16 cellular contexts compared by ENCODE assay signal in genomic region chr15:98769867-98770266, GRCh38.
"Had no signal": no experiment of that assay in that cellular context is flagged by ENCODE, and none has a peak within 500 bp of the region (broad histone marks: within the 10 kb centered on the region; RNA-seq: fewer than 3 reads in every experiment).

No MANE protein-coding gene starts in this region.

- FAIRE-seq: keratinocyte had no signal

- H3K27ac ChIP-seq: epithelial cell of prostate, foreskin keratinocyte, left lung, parathyroid adenoma, suprapubic skin, transverse colon had no signal

- H3K9me3 ChIP-seq: left lung, suprapubic skin, transverse colon had no signal

- DNase-seq: activated CD4-positive, alpha-beta T cell treated with anti-CD3 and anti-CD28 coated beads for 36 hours; activated CD4-positive, alpha-beta T cell treated with anti-CD3 and anti-CD28 coated beads, Interleukin-2, amount 50 U/mL, for 48 hours; activated gamma-delta T cell; caudate nucleus; foreskin keratinocyte; left lung; naive thymus-derived CD4-positive, alpha-beta T cell; stimulated activated CD4-positive, alpha-beta T cell treated with anti-CD3 and anti-CD28 coated beads, Interleukin-12 subunit alpha, Interleukin-12 subunit beta, amount 100 ng/mL, for 4 hours; stimulated activated CD4-positive, alpha-beta T cell treated with anti-CD3 and anti-CD28 coated beads, Interleukin-1b, Interleukin-23, amount 100 ng/mL, for 48 hours; T1000; transverse colon had no signal

- ATAC-seq: activated CD4-positive, alpha-beta T cell treated with anti-CD3 and anti-CD28 coated beads for 36 hours; foreskin keratinocyte; left lung; naive thymus-derived CD4-positive, alpha-beta T cell; SK-N-SH treated with all-trans-retinoic acid at 6 μM for 48 hours had no signal

- H2AFZ ChIP-seq: parathyroid adenoma had no signal

- H3K4me1 ChIP-seq: parathyroid adenoma had no signal

- H3K27me3 ChIP-seq: foreskin keratinocyte, left lung, suprapubic skin, transverse colon had no signal

- H3K9ac ChIP-seq: parathyroid adenoma had no signal

- H3K4me3 ChIP-seq: left lung, suprapubic skin, transverse colon had no signal

- H3K36me3 ChIP-seq: left lung, suprapubic skin, transverse colon had no signal
